8 cellular contexts compared by ENCODE assay signal in genomic region chr5:172455511-172456061, GRCh38. TPM values are rescaled to one million over a fixed set of nuclear protein-coding genes. Genes with fewer than 3 reads are reported as not detected.
DNase-seq lines count a peak whose midpoint lies in the region; ATAC-seq and TF ChIP-seq lines count a peak whose summit lies in the region.

No MANE protein-coding gene starts in this region.

- TF ChIP-seq CTCF in H9 (conservative IDR thresholded peaks at IDR 0.05): no peak

- no CpG with 5 or more reads among the region's 13 CpGs for WGBS in H9 (ENCODE audit: extremely low coverage, insufficient read length, low lambda C conversion rate)

- H3K9me3 ChIP-seq in H9 (ENCODE audit: control insufficient read depth, low read depth, low read length): no peaks in the 10 kb centered on the region
- H3K9me3 ChIP-seq in stomach smooth muscle (ENCODE audit: control insufficient read depth in 2 of 2, low read length in 2 of 2): no peaks in the 10 kb centered on the region

- H3K27me3 Mint-ChIP-seq in H9 (ENCODE audit: low read depth): peaks cover 15% of the 10 kb centered on the region
- H3K27me3 Mint-ChIP-seq in activated T-helper 17 cell treated with anti-CD3 and anti-CD28 coated beads, Interleukin-2, amount 50 U/mL, for 72 hours: peaks cover 31% of the 10 kb centered on the region
- H3K27me3 Mint-ChIP-seq in activated T-helper 2 cell treated with anti-CD3 and anti-CD28 coated beads, Interferon-gamma antibody, Interleukin-2, Interleukin-4, amounts not matched to agents 10 μg/mL and 5 μg/mL and 100 μg/mL, durations not matched to agents 14 hours and 24 hours and 36 hours (ENCODE audit: low read depth): peaks cover 44% of the 10 kb centered on the region

- H2AK5ac ChIP-seq in H9 (ENCODE audit: insufficient read length, low read length): no peak overlapping the region

- no peak overlapping the region for H4K8ac ChIP-seq in H9 (replicated peaks; ENCODE audit: insufficient read length, low read depth, low read length)

- no peaks in the 10 kb centered on the region; the same call in 1 of the 2 replicates for H3K79me2 ChIP-seq in H9 (ENCODE audit: insufficient read depth, low read length)

- no peak overlapping the region for H3K4ac ChIP-seq in H9 (ENCODE audit: low read depth, low read length)

- no peak for ATAC-seq in activated T-helper 17 cell treated with anti-CD3 and anti-CD28 coated beads, Interleukin-2, amount 50 U/mL, for 72 hours (replicated peaks)
- ATAC-seq in HG02981 (IDR thresholded peaks at IDR 0.05; ENCODE audit: unreplicated experiment): no peak

- H3K14ac ChIP-seq in H9 (ENCODE audit: insufficient read depth, low read length): no peak overlapping the region; the same call in 1 of the 2 replicates

- peaks cover under 1 to 10% (median 6%) of the 10 kb centered on the region in 3 experiments; a peak in 6 of 7 replicates for H3K36me3 Mint-ChIP-seq in H9 (ENCODE audit: insufficient read depth in 1 of 3, low read depth in 3 of 3)
- no peaks in the 10 kb centered on the region for H3K36me3 Mint-ChIP-seq in activated T-helper 17 cell treated with anti-CD3 and anti-CD28 coated beads, Interleukin-2, amount 50 U/mL, for 72 hours (ENCODE audit: low read depth)
- H3K36me3 Mint-ChIP-seq in activated T-helper 2 cell treated with anti-CD3 and anti-CD28 coated beads, Interferon-gamma antibody, Interleukin-2, Interleukin-4, amounts not matched to agents 10 μg/mL and 5 μg/mL and 100 μg/mL, durations not matched to agents 14 hours and 24 hours and 36 hours (ENCODE audit: low read depth): no peaks in the 10 kb centered on the region

- H3K27ac Mint-ChIP-seq in H9: peak overlapping the region in 1 of 3 experiments; percentile 15; a peak in 2 of 7 replicates
- H3K27ac Mint-ChIP-seq in activated T-helper 17 cell treated with anti-CD3 and anti-CD28 coated beads, Interleukin-2, amount 50 U/mL, for 72 hours: no peak overlapping the region
- H3K27ac Mint-ChIP-seq in activated T-helper 2 cell treated with anti-CD3 and anti-CD28 coated beads, Interferon-gamma antibody, Interleukin-2, Interleukin-4, amounts not matched to agents 10 μg/mL and 5 μg/mL and 100 μg/mL, durations not matched to agents 14 hours and 24 hours and 36 hours: no peak overlapping the region

- DNase-seq in H9: peak; percentile 67
- DNase-seq in hepatic stellate cell (ENCODE audit: low spot score): peak; percentile 65
- DNase-seq in NCI-H510A (lab: John Stamatoyannopoulos, UW): no peak
- DNase-seq in activated T-helper 2 cell treated with anti-CD3 and anti-CD28 coated beads, Interferon-gamma antibody, Interleukin-2, Interleukin-4, amounts not matched to agents 10 μg/mL and 5 μg/mL and 100 μg/mL, durations not matched to agents 14 hours and 24 hours and 36 hours (ENCODE audit: low spot score): no peak
- no peak for DNase-seq in NCI-H2107 treated with DMSO at 0.1 percent for 48 hours (lab: John Stamatoyannopoulos, UW; ENCODE audit: unreplicated experiment)

- no peak overlapping the region for H3T11ph ChIP-seq in H9 (ENCODE audit: low read length)

- H3K9me3 Mint-ChIP-seq in H9: peaks cover 0 to 3% of the 10 kb centered on the region in 2 experiments; a peak in 1 of 5 replicates
- H3K9me3 Mint-ChIP-seq in activated T-helper 17 cell treated with anti-CD3 and anti-CD28 coated beads, Interleukin-2, amount 50 U/mL, for 72 hours: no peaks in the 10 kb centered on the region
- no peaks in the 10 kb centered on the region for H3K9me3 Mint-ChIP-seq in activated T-helper 2 cell treated with anti-CD3 and anti-CD28 coated beads, Interferon-gamma antibody, Interleukin-2, Interleukin-4, amounts not matched to agents 10 μg/mL and 5 μg/mL and 100 μg/mL, durations not matched to agents 14 hours and 24 hours and 36 hours

- intact Hi-C loops in activated T-helper 2 cell treated with anti-CD3 and anti-CD28 coated beads, Interferon-gamma antibody, Interleukin-2, Interleukin-4, amounts not matched to agents 10 μg/mL and 5 μg/mL and 100 μg/mL, durations not matched to agents 14 hours and 24 hours and 36 hours (cut with micrococcal nuclease): no loop called here

- no peak overlapping the region for H3K23ac ChIP-seq in H9 (ENCODE audit: insufficient read length, low read depth, low read length)

- H3K79me1 ChIP-seq in H9 (ENCODE audit: insufficient read depth, low read depth, low read length, poor library complexity, severe bottlenecking): peaks cover 2% of the 10 kb centered on the region

- H2BK15ac ChIP-seq in H9 (ENCODE audit: low read depth, low read length): no peak overlapping the region

- H3K18ac ChIP-seq in H9 (ENCODE audit: insufficient read length, low read depth, low read length): no peak overlapping the region

- H3K4me1 Mint-ChIP-seq in H9: peaks cover 37 to 52% of the 10 kb centered on the region in 2 experiments
- peaks cover 5% of the 10 kb centered on the region for H3K4me1 Mint-ChIP-seq in activated T-helper 17 cell treated with anti-CD3 and anti-CD28 coated beads, Interleukin-2, amount 50 U/mL, for 72 hours
- H3K4me1 Mint-ChIP-seq in activated T-helper 2 cell treated with anti-CD3 and anti-CD28 coated beads, Interferon-gamma antibody, Interleukin-2, Interleukin-4, amounts not matched to agents 10 μg/mL and 5 μg/mL and 100 μg/mL, durations not matched to agents 14 hours and 24 hours and 36 hours (ENCODE audit: low read depth): peaks cover 8% of the 10 kb centered on the region

- H4K5ac ChIP-seq in H9 (ENCODE audit: insufficient read length, low read depth, low read length): no peak overlapping the region

- H2AFZ ChIP-seq in H9 (ENCODE audit: low read length): no peak overlapping the region

- H2BK5ac ChIP-seq in H9 (ENCODE audit: insufficient read length, low read length): no peak overlapping the region

- no peaks in the 10 kb centered on the region for H3K36me3 ChIP-seq in stomach smooth muscle (ENCODE audit: control insufficient read depth in 2 of 2, insufficient read depth in 2 of 2, low read length in 2 of 2)

- H3K23me2 ChIP-seq in H9 (ENCODE audit: insufficient read length, low read depth, low read length, poor library complexity, severe bottlenecking): peaks cover 8% of the 10 kb centered on the region

- no peak overlapping the region for H3K27ac ChIP-seq in H9 (ENCODE audit: insufficient read length, low read depth, low read length)
- peak overlapping the region; percentile 49 for H3K27ac ChIP-seq in stomach smooth muscle (ENCODE audit: low read length)

- H3K4me3 ChIP-seq in stomach smooth muscle (ENCODE audit: low read length in 2 of 2): peak overlapping the region in 1 of 2 donors; percentile 79

- no peak overlapping the region for H2BK120ac ChIP-seq in H9 (ENCODE audit: low read depth, low read length, poor library complexity, severe bottlenecking)

- no peak overlapping the region for H3K56ac ChIP-seq in H9 (ENCODE audit: insufficient read length, low read depth, low read length)

- H3K4me1 ChIP-seq in H9 (ENCODE audit: insufficient read depth, low read length) (0 out of 2 replicates have a peak, but pooled peaks cover 2% of the 10 kb centered on the region), stomach smooth muscle (ENCODE audit: control insufficient read depth, insufficient read depth, low read length) (peaks cover 47% of the 10 kb centered on the region)

- peak overlapping the region; percentile 40 for H3K4me2 ChIP-seq in H9 (ENCODE audit: insufficient read depth, insufficient read length, low read length)

- no peaks in the 10 kb centered on the region for H4K20me1 ChIP-seq in H9 (ENCODE audit: control insufficient read depth, insufficient read depth, insufficient read length)

- H3K9ac ChIP-seq in H9 (ENCODE audit: extremely low read depth, insufficient read length, low read length): no peak overlapping the region
- peak overlapping the region in 1 of 2 donors; percentile 64 for H3K9ac ChIP-seq in stomach smooth muscle (ENCODE audit: low read length in 2 of 2)

- no peak overlapping the region for H2BK20ac ChIP-seq in H9 (ENCODE audit: low read depth, low read length, poor library complexity, severe bottlenecking)

- H3K4me3 Mint-ChIP-seq in H9: peak overlapping the region in 1 of 2 experiments; percentile 87; a peak in 1 of 5 replicates
- H3K4me3 Mint-ChIP-seq in activated T-helper 17 cell treated with anti-CD3 and anti-CD28 coated beads, Interleukin-2, amount 50 U/mL, for 72 hours: peak overlapping the region; percentile 72
- no peak overlapping the region for H3K4me3 Mint-ChIP-seq in activated T-helper 2 cell treated with anti-CD3 and anti-CD28 coated beads, Interferon-gamma antibody, Interleukin-2, Interleukin-4, amounts not matched to agents 10 μg/mL and 5 μg/mL and 100 μg/mL, durations not matched to agents 14 hours and 24 hours and 36 hours (ENCODE audit: low read depth)

- H3K27me3 ChIP-seq in H9 (ENCODE audit: insufficient read depth, low read length): no peaks in the 10 kb centered on the region
- no peaks in the 10 kb centered on the region for H3K27me3 ChIP-seq in stomach smooth muscle (ENCODE audit: control insufficient read depth in 1 of 2, insufficient read depth in 2 of 2, low read length in 2 of 2)

- H2BK12ac ChIP-seq in H9 (ENCODE audit: insufficient read length, low read depth, low read length): no peak overlapping the region

- H4K91ac ChIP-seq in H9 (ENCODE audit: insufficient read length, low read depth, low read length): no peak overlapping the region

RNA-seq across cellular contexts. Expression of gene SH3PXD2B, which starts 1.3 kb away (rescaled TPM):
- total RNA-seq in H9 (2021): 48.1 and 49.0 TPM in 2 replicates
- under 1 TPM; 0.08 to 0.09 TPM for total RNA-seq in activated T-helper 17 cell treated with anti-CD3 and anti-CD28 coated beads, Interleukin-2, amount 50 U/mL, for 72 hours
- 0.11 and 0.21 TPM in 2 replicates for total RNA-seq in activated T-helper 2 cell treated with anti-CD3 and anti-CD28 coated beads, Interferon-gamma antibody, Interleukin-2, Interleukin-4, amounts not matched to agents 10 μg/mL and 5 μg/mL and 100 μg/mL, durations not matched to agents 14 hours and 24 hours and 36 hours

Comparison
In these comparisons a context has a peak if more than half of its experiments do, and no peak if none do; other contexts are left out.
1. DNase-seq: peak in H9 (single experiment) and hepatic stellate cell (single experiment); none in NCI-H510A (single experiment), activated T-helper 2 cell treated with anti-CD3 and anti-CD28 coated beads, Interferon-gamma antibody, Interleukin-2, Interleukin-4, amounts not matched to agents 10 μg/mL and 5 μg/mL and 100 μg/mL, durations not matched to agents 14 hours and 24 hours and 36 hours (single experiment) and NCI-H2107 treated with DMSO at 0.1 percent for 48 hours (single experiment).
2. RNA of gene SH3PXD2B, which starts 1.3 kb away (total RNA-seq): 48.1 to 49.0 TPM in H9; 0.11 to 0.21 TPM in activated T-helper 2 cell treated with anti-CD3 and anti-CD28 coated beads, Interferon-gamma antibody, Interleukin-2, Interleukin-4, amounts not matched to agents 10 μg/mL and 5 μg/mL and 100 μg/mL, durations not matched to agents 14 hours and 24 hours and 36 hours and 0.08 to 0.09 TPM in activated T-helper 17 cell treated with anti-CD3 and anti-CD28 coated beads, Interleukin-2, amount 50 U/mL, for 72 hours; every median in the first group is over 10 times any median in the second.